In the genomic region with DNA sequence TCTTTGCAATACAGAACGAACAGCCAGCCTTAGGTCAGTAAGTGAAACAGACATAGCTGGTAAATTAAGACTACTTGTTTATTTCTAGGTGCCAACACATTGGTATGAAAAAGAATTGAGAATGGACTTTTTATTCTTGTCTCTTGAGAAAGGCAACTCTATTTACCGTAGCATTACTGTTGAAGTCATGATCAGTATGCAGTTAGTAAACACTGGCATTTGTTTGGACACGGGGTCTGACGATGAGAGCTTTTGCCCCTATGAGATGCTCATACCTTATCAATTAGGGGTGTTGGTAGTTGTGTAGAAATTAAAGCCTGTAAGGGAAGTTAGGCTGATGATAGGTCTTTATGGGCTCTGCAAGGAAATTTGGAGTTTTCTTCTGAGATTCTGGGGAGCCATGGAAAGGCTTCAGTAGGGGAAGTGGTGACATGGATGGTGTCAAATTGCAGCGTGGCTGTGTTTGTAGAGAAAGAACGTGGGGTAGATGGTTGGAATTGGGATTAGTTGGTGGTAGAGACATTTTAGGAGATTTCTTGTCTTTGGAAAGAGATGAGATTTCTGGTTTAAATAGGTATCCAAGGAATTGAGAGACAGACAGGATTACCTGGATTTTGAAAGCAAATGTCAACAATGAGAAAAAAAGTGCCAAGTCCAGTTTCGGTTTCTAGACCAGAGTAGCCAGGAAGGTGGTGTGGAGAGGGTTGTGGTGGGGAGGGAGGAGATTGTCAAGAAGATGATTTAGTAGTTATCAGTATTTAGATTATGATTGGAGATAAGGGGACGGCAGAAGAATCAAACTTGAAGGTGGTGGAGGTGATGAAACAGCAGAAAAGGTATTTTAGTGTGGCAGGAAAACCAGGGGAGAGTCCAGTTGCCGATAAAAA, we compare ENCODE assay signal across 1 cellular context.
TF ChIP-seq lines count a peak whose summit lies in the region.

No MANE protein-coding gene starts in this region.

TF ChIP-seq in K562, 482 proteins besides CTCF, POLR2A, EP300 and RAD21 (continued from another document):
- TF ChIP-seq, protein P1, sequence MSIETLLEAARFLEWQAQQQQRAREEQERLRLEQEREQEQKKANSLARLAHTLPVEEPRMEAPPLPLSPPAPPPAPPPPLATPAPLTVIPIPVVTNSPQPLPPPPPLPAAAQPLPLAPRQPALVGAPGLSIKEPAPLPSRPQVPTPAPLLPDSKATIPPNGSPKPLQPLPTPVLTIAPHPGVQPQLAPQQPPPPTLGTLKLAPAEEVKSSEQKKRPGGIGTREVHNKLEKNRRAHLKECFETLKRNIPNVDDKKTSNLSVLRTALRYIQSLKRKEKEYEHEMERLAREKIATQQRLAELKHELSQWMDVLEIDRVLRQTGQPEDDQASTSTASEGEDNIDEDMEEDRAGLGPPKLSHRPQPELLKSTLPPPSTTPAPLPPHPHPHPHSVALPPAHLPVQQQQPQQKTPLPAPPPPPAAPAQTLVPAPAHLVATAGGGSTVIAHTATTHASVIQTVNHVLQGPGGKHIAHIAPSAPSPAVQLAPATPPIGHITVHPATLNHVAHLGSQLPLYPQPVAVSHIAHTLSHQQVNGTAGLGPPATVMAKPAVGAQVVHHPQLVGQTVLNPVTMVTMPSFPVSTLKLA (conservative IDR thresholded peaks at IDR 0.05), result peak in 1 of 2 experiments; percentile 21; a peak in 1 of 4 replicates
- TF ChIP-seq ZNF584 (CRISPR knock-in tag; IDR thresholded peaks at IDR 0.05; ENCODE audit: low read depth) (no peak), ZNF143 (CRISPR knock-in tag; IDR thresholded peaks at IDR 0.05) (no peak), DPF2 (IDR thresholded peaks at IDR 0.05) (peak; percentile 55; the same call in 1 of the 2 replicates), POLR2B (IDR thresholded peaks at IDR 0.05; ENCODE audit: low read depth, partially characterized antibody) (no peak), ADNP (tag; IDR thresholded peaks at IDR 0.05) (no peak), TRIM28 (IDR thresholded peaks at IDR 0.05) (no peak), GTF2A2 (tag; IDR thresholded peaks at IDR 0.05) (no peak), HLTF (IDR thresholded peaks at IDR 0.05) (no peak), USF1 (CRISPR knock-in tag; IDR thresholded peaks at IDR 0.05) (no peak), MCM5 (IDR thresholded peaks at IDR 0.05; ENCODE audit: low read depth) (no peak), HDGF (IDR thresholded peaks at IDR 0.05) (0 out of 2 replicates have a peak, but pooled peaks have one; percentile 40), HNRNPL (IDR thresholded peaks at IDR 0.05; ENCODE audit: low read depth, low read length) (no peak), NR4A1 (CRISPR knock-in tag; IDR thresholded peaks at IDR 0.05) (no peak), NR4A1 (tag; IDR thresholded peaks at IDR 0.05) (no peak), RB1 (IDR thresholded peaks at IDR 0.05; ENCODE audit: low read depth) (no peak), EGR1 (conservative IDR thresholded peaks at IDR 0.05) (no peak), NFATC3 (IDR thresholded peaks at IDR 0.05) (no peak), ZNF79 (CRISPR knock-in tag; IDR thresholded peaks at IDR 0.05; ENCODE audit: low read depth) (no peak), HDAC6 (IDR thresholded peaks at IDR 0.05; ENCODE audit: low read depth, low read length) (no peak), SUPT5H (IDR thresholded peaks at IDR 0.05) (peak; percentile 28; the same call in 1 of the 2 replicates), ZBTB2 (IDR thresholded peaks at IDR 0.05) (no peak), FOXK2 (conservative IDR thresholded peaks at IDR 0.05 in 1 of 2, IDR thresholded peaks at IDR 0.05 in 1 of 2; ENCODE audit: low read depth in 2 of 2) (peak in 1 of 2 experiments; percentile 40; a peak in 1 of 4 replicates), ZBTB49 (CRISPR knock-in tag; IDR thresholded peaks at IDR 0.05; ENCODE audit: borderline replicate concordance) (no peak), YBX1 (IDR thresholded peaks at IDR 0.05) (no peak), MEF2D (tag; conservative IDR thresholded peaks at IDR 0.05; ENCODE audit: low read depth) (no peak), ZNF212 (CRISPR knock-in tag; IDR thresholded peaks at IDR 0.05) (no peak)
- TF ChIP-seq, protein P2, sequence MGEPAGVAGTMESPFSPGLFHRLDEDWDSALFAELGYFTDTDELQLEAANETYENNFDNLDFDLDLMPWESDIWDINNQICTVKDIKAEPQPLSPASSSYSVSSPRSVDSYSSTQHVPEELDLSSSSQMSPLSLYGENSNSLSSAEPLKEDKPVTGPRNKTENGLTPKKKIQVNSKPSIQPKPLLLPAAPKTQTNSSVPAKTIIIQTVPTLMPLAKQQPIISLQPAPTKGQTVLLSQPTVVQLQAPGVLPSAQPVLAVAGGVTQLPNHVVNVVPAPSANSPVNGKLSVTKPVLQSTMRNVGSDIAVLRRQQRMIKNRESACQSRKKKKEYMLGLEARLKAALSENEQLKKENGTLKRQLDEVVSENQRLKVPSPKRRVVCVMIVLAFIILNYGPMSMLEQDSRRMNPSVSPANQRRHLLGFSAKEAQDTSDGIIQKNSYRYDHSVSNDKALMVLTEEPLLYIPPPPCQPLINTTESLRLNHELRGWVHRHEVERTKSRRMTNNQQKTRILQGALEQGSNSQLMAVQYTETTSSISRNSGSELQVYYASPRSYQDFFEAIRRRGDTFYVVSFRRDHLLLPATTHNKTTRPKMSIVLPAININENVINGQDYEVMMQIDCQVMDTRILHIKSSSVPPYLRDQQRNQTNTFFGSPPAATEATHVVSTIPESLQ (CRISPR knock-in tag; IDR thresholded peaks at IDR 0.05), result no peak
- TF ChIP-seq, protein P3, sequence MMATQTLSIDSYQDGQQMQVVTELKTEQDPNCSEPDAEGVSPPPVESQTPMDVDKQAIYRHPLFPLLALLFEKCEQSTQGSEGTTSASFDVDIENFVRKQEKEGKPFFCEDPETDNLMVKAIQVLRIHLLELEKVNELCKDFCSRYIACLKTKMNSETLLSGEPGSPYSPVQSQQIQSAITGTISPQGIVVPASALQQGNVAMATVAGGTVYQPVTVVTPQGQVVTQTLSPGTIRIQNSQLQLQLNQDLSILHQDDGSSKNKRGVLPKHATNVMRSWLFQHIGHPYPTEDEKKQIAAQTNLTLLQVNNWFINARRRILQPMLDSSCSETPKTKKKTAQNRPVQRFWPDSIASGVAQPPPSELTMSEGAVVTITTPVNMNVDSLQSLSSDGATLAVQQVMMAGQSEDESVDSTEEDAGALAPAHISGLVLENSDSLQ (IDR thresholded peaks at IDR 0.05), result peak; percentile 64
